ENCODE assay signal across 10 cellular contexts in the genomic region with DNA sequence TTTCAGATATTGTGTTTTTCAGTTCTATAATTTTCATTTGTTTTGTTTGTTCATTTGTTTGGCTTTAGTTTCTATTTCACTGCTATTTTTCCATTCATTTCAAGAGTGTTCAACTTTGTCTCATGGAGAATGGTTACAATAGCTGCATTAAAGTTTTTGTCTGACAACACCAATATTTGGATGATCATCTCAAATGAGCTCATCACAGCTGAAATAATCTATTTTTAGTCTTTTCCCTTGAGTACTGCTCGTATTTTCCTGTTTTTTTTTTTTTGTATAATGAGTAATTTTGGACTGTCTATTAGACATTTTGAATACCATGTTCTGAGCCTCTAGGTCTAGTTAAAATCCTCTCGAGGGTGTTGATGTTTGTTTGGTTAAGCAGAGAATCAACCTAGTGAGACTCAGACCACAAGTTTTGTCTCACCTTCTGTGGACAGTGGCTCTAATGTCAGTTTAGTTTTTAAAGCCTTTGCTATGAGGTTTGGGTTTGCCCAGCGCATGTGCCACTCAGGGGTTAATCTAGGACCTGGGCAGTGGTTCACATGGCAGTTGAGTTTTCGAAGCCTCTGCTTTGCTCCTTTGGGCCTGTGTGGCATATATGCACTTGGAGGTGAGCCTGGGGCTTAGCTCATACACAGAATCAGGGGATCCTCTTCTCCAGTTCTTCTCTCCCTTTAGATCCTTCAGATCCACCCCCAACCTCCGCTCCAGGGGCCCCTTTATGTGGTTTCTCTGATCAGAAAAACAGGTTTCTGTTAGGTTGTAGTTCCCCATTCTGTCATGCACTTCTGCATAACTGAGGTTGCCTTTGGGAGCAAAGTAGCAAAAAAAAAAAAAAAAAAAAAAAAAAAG.
A peak's percentile ranks its signal among the peaks of the same experiment; 100 is the strongest.
DNase-seq lines count a peak whose midpoint lies in the region; ATAC-seq and TF ChIP-seq lines count a peak whose summit lies in the region.
"Had no signal": no experiment of that assay in that cellular context is flagged by ENCODE, and none has a peak within 500 bp of the region (broad histone marks: within the 10 kb centered on the region; RNA-seq: fewer than 3 reads in every experiment).

No MANE protein-coding gene starts in this region.

- peak overlapping the region in 1 of 2 experiments; percentile 26; a peak in 1 of 4 replicates for H4K8ac ChIP-seq in IMR-90 (ENCODE audit: low read depth in 2 of 2, low read length in 2 of 2)

- H3K4me3 Mint-ChIP-seq in dendritic cell treated with granulocyte-macrophage colony-stimulating factor and Interleukin-4, amounts not matched to agents 40 ng/mL and 50 ng/mL, for 4 days: peak overlapping the region; percentile 53
- no peak overlapping the region for H3K4me3 Mint-ChIP-seq in HFFc6

- peaks cover 0 to 10% of the 10 kb centered on the region in 2 experiments; a peak in 2 of 4 replicates for H3K79me1 ChIP-seq in IMR-90 (ENCODE audit: low read depth in 1 of 2, low read length in 2 of 2)

- H4K91ac ChIP-seq in IMR-90 (ENCODE audit: insufficient read depth, low read depth, low read length): peak overlapping the region; percentile 31

- H2BK5ac ChIP-seq in IMR-90 (ENCODE audit: low read depth, low read length, poor library complexity, severe bottlenecking): no peak overlapping the region

- no peaks in the 10 kb centered on the region for H3K27me3 Mint-ChIP-seq in dendritic cell treated with granulocyte-macrophage colony-stimulating factor and Interleukin-4, amounts not matched to agents 40 ng/mL and 50 ng/mL, for 4 days
- H3K27me3 Mint-ChIP-seq in HFFc6 (ENCODE audit: insufficient read depth): peaks cover 2% of the 10 kb centered on the region

- no peaks in the 10 kb centered on the region for H3K9me3 Mint-ChIP-seq in dendritic cell treated with granulocyte-macrophage colony-stimulating factor and Interleukin-4, amounts not matched to agents 40 ng/mL and 50 ng/mL, for 4 days
- H3K9me3 Mint-ChIP-seq in HFFc6: no peaks in the 10 kb centered on the region

- 65 to 66% methylated on average over 5 of the region's 5 CpGs for WGBS in GM23248 (ENCODE audit: low coverage in 1 of 2, low lambda C conversion rate in 2 of 2, missing lambda C conversion rate in 2 of 2), 2 experiments
- WGBS in IMR-90 (ENCODE audit: extremely low coverage in 2 of 2, insufficient read length in 1 of 2), 2 experiments: no CpG with 5 or more reads among the region's 5 CpGs
- WGBS in sigmoid colon, 2 donors: 65 to 84% methylated on average over 5 of the region's 5 CpGs

- no peaks in the 10 kb centered on the region for H4K20me1 ChIP-seq in GM23248 (ENCODE audit: insufficient read depth)
- H4K20me1 ChIP-seq in IMR-90 (ENCODE audit: insufficient read depth, low read length): peaks cover 4% of the 10 kb centered on the region

- dilution Hi-C loops in IMR-90 (cut with HindIII; ENCODE audit: low sequenced_read_pairs, unreplicated experiment): no loop called here

- POLR2A ChIA-PET in IMR-90 (lab: Charles Lee; ENCODE audit: unreplicated experiment): no interaction called here

- TF ChIP-seq CTCF in IMR-90 (conservative IDR thresholded peaks at IDR 0.05; ENCODE audit: low read depth, low read length) (no peak), sigmoid colon (IDR thresholded peaks at IDR 0.05) (no peak), HFFc6 (IDR thresholded peaks at IDR 0.05) (no peak)

- H2BK120ac ChIP-seq in IMR-90 (ENCODE audit: low read depth, low read length): peak overlapping the region; percentile 47; the same call in 1 of the 2 replicates

- in situ Hi-C loops in GM23248 (cut with MboI): no loop called here
- in situ Hi-C loops in IMR-90 (cut with MboI; ENCODE audit: low sequenced_read_pairs): no loop called here

- no peak overlapping the region for H3K56ac ChIP-seq in IMR-90 (ENCODE audit: extremely low read depth, insufficient read depth, low read length)

- H3F3A ChIP-seq in GM23248 (ENCODE audit: insufficient read depth): peaks cover 40% of the 10 kb centered on the region

- ATAC-seq in GM18498 (IDR thresholded peaks at IDR 0.05; ENCODE audit: unreplicated experiment) (peak; percentile 74), IMR-90 (ENCODE audit: low read depth) (no peak)
- ATAC-seq: psoas muscle had no signal

- CTCF ChIA-PET in IMR-90 (lab: Yijun Ruan, JAX): interaction anchor here (0.8 kb wide), 1 partner anchor 80 kb away, joined by 6 read pairs; no protein-coding TSS in a partner anchor

- H3K36me3 ChIP-seq in GM23248 (ENCODE audit: low read depth): no peaks in the 10 kb centered on the region
- H3K36me3 ChIP-seq in IMR-90 (ENCODE audit: control insufficient read depth, insufficient read depth, low read length): no peaks in the 10 kb centered on the region
- no peaks in the 10 kb centered on the region for H3K36me3 ChIP-seq in sigmoid colon

- H3K4me2 ChIP-seq in GM23248 (ENCODE audit: unreplicated experiment): no peak overlapping the region
- H3K4me2 ChIP-seq in IMR-90 (ENCODE audit: low read depth, low read length): no peak overlapping the region

- intact Hi-C loops in IMR-90 (cut with micrococcal nuclease) (loop anchor here (5.0 kb wide), 3 partner anchors 398 to 1177 kb away; no protein-coding TSS in a partner anchor), sigmoid colon (cut with DNase I) (loop anchor here (10.0 kb wide), 1 partner anchor 59 kb away; no protein-coding TSS in a partner anchor)
- intact Hi-C loops in dendritic cell treated with granulocyte-macrophage colony-stimulating factor and Interleukin-4, amounts not matched to agents 40 ng/mL and 50 ng/mL, for 4 days (cut with micrococcal nuclease): no loop called here

- peak overlapping the region; percentile 61; the same call in 1 of the 3 replicates for H2BK15ac ChIP-seq in IMR-90 (ENCODE audit: low read depth, low read length)

- peak overlapping the region; percentile 35 for H3K23ac ChIP-seq in IMR-90 (ENCODE audit: low read depth, low read length)

- H4K5ac ChIP-seq in IMR-90 (ENCODE audit: low read depth, low read length): peak overlapping the region; percentile 81

- no TSS peak for BruUV-seq in IMR-90 (replicated peaks; lab: Mats Ljungman, UMichigan)

- peaks cover 65% of the 10 kb centered on the region for H3K4me1 Mint-ChIP-seq in dendritic cell treated with granulocyte-macrophage colony-stimulating factor and Interleukin-4, amounts not matched to agents 40 ng/mL and 50 ng/mL, for 4 days (ENCODE audit: low read depth)
- H3K4me1 Mint-ChIP-seq in HFFc6 (ENCODE audit: low read depth): peaks cover 63% of the 10 kb centered on the region

- no peak for TF ChIP-seq EP300 in sigmoid colon (IDR thresholded peaks at IDR 0.05)

- H2AK5ac ChIP-seq in IMR-90 (ENCODE audit: low read depth, low read length): peak overlapping the region; percentile 38; the same call in 1 of the 2 replicates

- H2BK20ac ChIP-seq in IMR-90 (ENCODE audit: low read depth, low read length): peak overlapping the region; percentile 72

- H3K4me1 ChIP-seq in GM23248 (ENCODE audit: insufficient read depth): peaks cover 27% of the 10 kb centered on the region
- H3K4me1 ChIP-seq in IMR-90 (ENCODE audit: control insufficient read depth, insufficient read depth, low read length): peaks cover 18% of the 10 kb centered on the region
- peaks cover 0 to 35% (median 29%) of the 10 kb centered on the region in 4 donors for H3K4me1 ChIP-seq in sigmoid colon

- peak overlapping the region; percentile 81 for H3K18ac ChIP-seq in IMR-90 (ENCODE audit: low read depth, low read length)

- no peak overlapping the region for H2AK9ac ChIP-seq in IMR-90 (replicated peaks; ENCODE audit: low read depth, low read length, poor library complexity)

- H3K9ac ChIP-seq in GM23248: no peak overlapping the region
- no peak overlapping the region for H3K9ac ChIP-seq in IMR-90 (ENCODE audit: low read depth, low read length)

- no peak overlapping the region for H3K4me3 ChIP-seq in GM23248
- H3K4me3 ChIP-seq in IMR-90 (ENCODE audit: insufficient read depth, low read depth, low read length): no peak overlapping the region
- no peak overlapping the region for H3K4me3 ChIP-seq in sigmoid colon
- H3K4me3 ChIP-seq: psoas muscle had no signal

- H3K36me3 Mint-ChIP-seq in dendritic cell treated with granulocyte-macrophage colony-stimulating factor and Interleukin-4, amounts not matched to agents 40 ng/mL and 50 ng/mL, for 4 days (ENCODE audit: low read depth): peaks cover 8% of the 10 kb centered on the region
- H3K36me3 Mint-ChIP-seq in HFFc6 (ENCODE audit: low read depth): no peaks in the 10 kb centered on the region

- peak; percentile 47 for DNase-seq in GM23248
- DNase-seq in IMR-90: peak; percentile 51
- DNase-seq in sigmoid colon: no peak
- DNase-seq in AG08395 (ENCODE audit: low spot score): no peak
- DNase-seq in HFFc6: no peak
- no peak for DNase-seq in SW480 (ENCODE audit: low spot score)
- DNase-seq: activated CD4-positive, CD25-positive, alpha-beta regulatory T cell treated with anti-CD3 and anti-CD28 coated beads, Interleukin-2, amount 50 U/mL, for 72 hours; psoas muscle had no signal

- H3K27me3 ChIP-seq in GM23248 (replicated peaks; ENCODE audit: insufficient read depth) (no peaks in the 10 kb centered on the region), IMR-90 (ENCODE audit: control insufficient read depth, insufficient read depth, low read length) (no peaks in the 10 kb centered on the region), sigmoid colon (no peaks in the 10 kb centered on the region)

- H3K79me2 ChIP-seq in GM23248 (ENCODE audit: insufficient read depth): no peaks in the 10 kb centered on the region

- TF ChIP-seq POLR2A in IMR-90 (IDR thresholded peaks at IDR 0.05; ENCODE audit: low read depth, low read length) (no peak), sigmoid colon (IDR thresholded peaks at IDR 0.05) (no peak)

- peak overlapping the region; percentile 47; the same call in 1 of the 2 replicates for H3K14ac ChIP-seq in IMR-90 (replicated peaks; ENCODE audit: low read depth, low read length)

- no peak overlapping the region for H2AFZ ChIP-seq in GM23248
- no peak overlapping the region for H2AFZ ChIP-seq in IMR-90 (replicated peaks; ENCODE audit: low read length, poor library complexity)

- no peak for TF ChIP-seq RAD21 in IMR-90 (IDR thresholded peaks at IDR 0.05; ENCODE audit: low read length)

- H3K27ac ChIP-seq in GM23248: no peak overlapping the region
- peak overlapping the region; percentile 31; the same call in 1 of the 2 replicates for H3K27ac ChIP-seq in IMR-90 (ENCODE audit: insufficient read depth, low read length)
- H3K27ac ChIP-seq in sigmoid colon: no peak overlapping the region
- H3K27ac ChIP-seq: psoas muscle had no signal

- peak overlapping the region; percentile 79; the same call in 1 of the 2 replicates for H3K4ac ChIP-seq in IMR-90 (ENCODE audit: low read depth, low read length)

- peaks cover 8% of the 10 kb centered on the region; the same call in 1 of the 2 replicates for H3K9me1 ChIP-seq in IMR-90 (ENCODE audit: insufficient read depth, low read length)

- H3K9me3 ChIP-seq in GM23248 (ENCODE audit: low read depth) (no peaks in the 10 kb centered on the region), IMR-90 (ENCODE audit: control insufficient read depth, insufficient read depth, low read length) (no peaks in the 10 kb centered on the region), sigmoid colon (no peaks in the 10 kb centered on the region)
- H3K9me3 ChIP-seq: psoas muscle had no signal

- no peaks in the 10 kb centered on the region for H3K9me2 ChIP-seq in GM23248 (ENCODE audit: insufficient read depth)

- peak overlapping the region; percentile 60 for H3K27ac Mint-ChIP-seq in dendritic cell treated with granulocyte-macrophage colony-stimulating factor and Interleukin-4, amounts not matched to agents 40 ng/mL and 50 ng/mL, for 4 days
- no peak overlapping the region for H3K27ac Mint-ChIP-seq in HFFc6

Comparison
In these comparisons a context has a peak if more than half of its experiments do, and no peak if none do; other contexts are left out.
1. DNase-seq: peak in GM23248 (single experiment) and IMR-90 (single experiment); none in sigmoid colon (single experiment), AG08395 (single experiment), HFFc6 (single experiment) and SW480 (single experiment).